In genomic region chr12:47214001-47214619, GRCh38 we compare ENCODE assay signal across 19 cellular contexts.
DNase-seq lines count a peak whose midpoint lies in the region; ATAC-seq, FAIRE-seq and TF ChIP-seq lines count a peak whose summit lies in the region.
"Had no signal": no experiment of that assay in that cellular context is flagged by ENCODE, and none has a peak within 500 bp of the region (broad histone marks: within the 10 kb centered on the region; RNA-seq: fewer than 3 reads in every experiment).

No MANE protein-coding gene starts in this region.

- H3K27ac ChIP-seq in SU-DHL-6 (ENCODE audit: low read depth, low read length) (peak overlapping the region; percentile 100), K562 (ENCODE audit: extremely low read depth, low read depth, low read length) (peak overlapping the region; percentile 49; the same call in 1 of the 3 replicates)
- H3K27ac ChIP-seq: dorsolateral prefrontal cortex, parathyroid adenoma, uterus had no signal

- no peak for ATAC-seq in activated T-cell treated with anti-CD3 and anti-CD28 coated beads, Interleukin-2, amount 50 U/mL, for 72 hours (replicated peaks in 1 of 2)
- no peak for ATAC-seq in K562
- no peak for ATAC-seq in stimulated activated naive B cell treated with anti-CD40 and anti-IgM and Interleukin-4, amounts not matched to agents 10 μg/mL and 1 μg/mL and 100 μg/mL, for 72 hours (replicated peaks)
- ATAC-seq: HCT116, heart left ventricle, mucosa of descending colon had no signal

- peaks cover 69% of the 10 kb centered on the region for H3K4me1 Mint-ChIP-seq in activated T-cell treated with anti-CD3 and anti-CD28 coated beads, Interleukin-2, amount 50 U/mL, for 72 hours (ENCODE audit: low read depth)
- H3K4me1 Mint-ChIP-seq in stimulated activated naive B cell treated with anti-CD40 and anti-IgM and Interleukin-4, amounts not matched to agents 10 μg/mL and 1 μg/mL and 100 μg/mL, for 72 hours: peaks cover 31 to 61% of the 10 kb centered on the region in 2 donors

- no peak for TF ChIP-seq POLR2A in K562 (conservative IDR thresholded peaks at IDR 0.05)

- no peaks in the 10 kb centered on the region for H3K9me3 ChIP-seq in SU-DHL-6 (ENCODE audit: insufficient read depth, low read length)
- no peaks in the 10 kb centered on the region for H3K9me3 ChIP-seq in K562 (replicated peaks; ENCODE audit: control insufficient read depth, insufficient read depth, low read depth, low read length)
- H3K9me3 ChIP-seq: heart left ventricle, mucosa of descending colon, uterus had no signal

- peaks cover 65% of the 10 kb centered on the region for H3F3A ChIP-seq in SU-DHL-6 (ENCODE audit: insufficient read depth)

- H3K9me2 ChIP-seq in SU-DHL-6 (replicated peaks; ENCODE audit: insufficient read depth, low read length): no peaks in the 10 kb centered on the region

- H3K79me2 ChIP-seq in SU-DHL-6 (ENCODE audit: insufficient read depth, low read length): peaks cover 94% of the 10 kb centered on the region
- no peaks in the 10 kb centered on the region for H3K79me2 ChIP-seq in K562 (ENCODE audit: control insufficient read depth, insufficient read depth, low read length)
- H3K79me2 ChIP-seq: parathyroid adenoma had no signal

- H3K9me1 ChIP-seq in K562 (ENCODE audit: control insufficient read depth, insufficient read depth, low read length): no peaks in the 10 kb centered on the region

- in situ Hi-C loops in K562 (cut with MboI): no loop called here

- H3K9me3 Mint-ChIP-seq in activated T-cell treated with anti-CD3 and anti-CD28 coated beads, Interleukin-2, amount 50 U/mL, for 72 hours: no peaks in the 10 kb centered on the region
- H3K9me3 Mint-ChIP-seq in stimulated activated naive B cell treated with anti-CD40 and anti-IgM and Interleukin-4, amounts not matched to agents 10 μg/mL and 1 μg/mL and 100 μg/mL, for 72 hours: peaks cover 0 to 1% of the 10 kb centered on the region in 2 donors

- POLR2A ChIA-PET in K562 (lab: Yijun Ruan, JAX): interaction anchor here (0.7 to 2.0 kb wide), 2 partner anchors 12 to 58 kb away, joined by 4 to 6 read pairs; no protein-coding TSS in a partner anchor

- H3K4me2 ChIP-seq in SU-DHL-6 (ENCODE audit: low read depth, low read length, poor library complexity, severe bottlenecking): peak overlapping the region; percentile 99
- H3K4me2 ChIP-seq in K562 (ENCODE audit: insufficient read depth, low read length): no peak overlapping the region

- WGBS in K562 (ENCODE audit: insufficient coverage, low coverage, missing lambda C conversion rate): 33% methylated on average over 3 of the region's 3 CpGs

- H3K4me3 ChIP-seq in SU-DHL-6 (ENCODE audit: insufficient read depth, low read length, poor library complexity, severe bottlenecking) (peak overlapping the region; percentile 85), K562 (no peak overlapping the region), foreskin fibroblast (ENCODE audit: low read depth in 1 of 2, low read length in 2 of 2) (no peak overlapping the region)
- H3K4me3 ChIP-seq: mucosa of descending colon, uterus had no signal

- no peak for DNase-seq in activated T-cell treated with anti-CD3 and anti-CD28 coated beads, Interleukin-2, amount 50 U/mL, for 72 hours
- DNase-seq in activated T-cell treated with anti-CD3 and anti-CD28 coated beads, Interleukin-2, amount 50 U/mL, for 48 hours: no peak
- DNase-seq in K562 (ENCODE audit: extremely low read depth in 1 of 4, low spot score in 3 of 4) (no peak), foreskin fibroblast (no peak), NCI-H2196 treated with DMSO at 0.1 percent for 48 hours (lab: John Stamatoyannopoulos, UW; ENCODE audit: unreplicated experiment) (no peak), HK-2 (ENCODE audit: unreplicated experiment) (no peak)
- DNase-seq in stimulated activated naive B cell treated with anti-CD40 and anti-IgM and Interleukin-4, amounts not matched to agents 10 μg/mL and 1 μg/mL and 100 μg/mL, for 72 hours: no peak
- DNase-seq: activated gamma-delta T cell treated with Interleukin-2 at 50 U/mL for 16 hours, dorsolateral prefrontal cortex, heart left ventricle, mucosa of descending colon, NCI-H1105 treated with DMSO at 0.1 percent for 48 hours, NCI-H2227 treated with DMSO at 0.1 percent for 48 hours, small intestine, uterus had no signal

- peak overlapping the region; percentile 85 to 94 for H3K4me3 Mint-ChIP-seq in activated T-cell treated with anti-CD3 and anti-CD28 coated beads, Interleukin-2, amount 50 U/mL, for 72 hours
- peak overlapping the region; percentile 78 to 82 for H3K4me3 Mint-ChIP-seq in stimulated activated naive B cell treated with anti-CD40 and anti-IgM and Interleukin-4, amounts not matched to agents 10 μg/mL and 1 μg/mL and 100 μg/mL, for 72 hours

- H3K27me3 ChIP-seq in SU-DHL-6 (ENCODE audit: low read length): no peaks in the 10 kb centered on the region
- H3K27me3 ChIP-seq in K562 (ENCODE audit: control insufficient read depth in 2 of 2, insufficient read depth in 2 of 2, low read length in 2 of 2): no peaks in the 10 kb centered on the region
- H3K27me3 ChIP-seq: dorsolateral prefrontal cortex, heart left ventricle, uterus had no signal

- peaks cover 3 to 26% of the 10 kb centered on the region in 2 experiments; a peak in 4 of 5 replicates for H3K4me1 ChIP-seq in K562 (replicated peaks in 1 of 2; ENCODE audit: control insufficient read depth in 2 of 2, insufficient read depth in 2 of 2, low read length in 2 of 2)
- H3K4me1 ChIP-seq: parathyroid adenoma, uterus had no signal

- TF ChIP-seq EP300 in K562 (IDR thresholded peaks at IDR 0.05; ENCODE audit: low read length): no peak

- peak overlapping the region; percentile 98 for H3K27ac Mint-ChIP-seq in activated T-cell treated with anti-CD3 and anti-CD28 coated beads, Interleukin-2, amount 50 U/mL, for 72 hours
- peak overlapping the region; percentile 87 for H3K27ac Mint-ChIP-seq in stimulated activated naive B cell treated with anti-CD40 and anti-IgM and Interleukin-4, amounts not matched to agents 10 μg/mL and 1 μg/mL and 100 μg/mL, for 72 hours

- CTCF ChIA-PET in K562 (lab: Yijun Ruan, JAX; ENCODE audit: low intra/inter-chr PET ratio): no interaction called here

- no peaks in the 10 kb centered on the region for H3K27me3 Mint-ChIP-seq in activated T-cell treated with anti-CD3 and anti-CD28 coated beads, Interleukin-2, amount 50 U/mL, for 72 hours (ENCODE audit: low read depth)
- H3K27me3 Mint-ChIP-seq in stimulated activated naive B cell treated with anti-CD40 and anti-IgM and Interleukin-4, amounts not matched to agents 10 μg/mL and 1 μg/mL and 100 μg/mL, for 72 hours: no peaks in the 10 kb centered on the region

- H2AFZ ChIP-seq in SU-DHL-6 (ENCODE audit: low read depth, low read length, severe bottlenecking) (no peak overlapping the region), K562 (ENCODE audit: low read depth, low read length) (peak overlapping the region; percentile 66)
- H2AFZ ChIP-seq: parathyroid adenoma had no signal

- no TSS peak for BruUV-seq in K562 (replicated peaks; lab: Mats Ljungman, UMichigan)

- TF ChIP-seq CTCF in SU-DHL-6 (IDR thresholded peaks at IDR 0.05; ENCODE audit: insufficient read depth, low read length, poor library complexity, severe bottlenecking) (no peak), K562 (IDR thresholded peaks at IDR 0.05 in 2 of 3, conservative IDR thresholded peaks at IDR 0.05 in 1 of 3; ENCODE audit: insufficient read depth in 2 of 3, low read depth in 1 of 3, low read length in 3 of 3) (no peak), foreskin fibroblast (IDR thresholded peaks at IDR 0.05; ENCODE audit: low read depth, low read length) (no peak)

- no peaks in the 10 kb centered on the region for H4K20me1 ChIP-seq in SU-DHL-6 (ENCODE audit: low read depth, low read length)
- no peaks in the 10 kb centered on the region for H4K20me1 ChIP-seq in K562 (replicated peaks; ENCODE audit: control insufficient read depth, insufficient read depth, low read length)

- H3K36me3 ChIP-seq in SU-DHL-6 (ENCODE audit: low read length) (peaks cover 11% of the 10 kb centered on the region), K562 (ENCODE audit: control insufficient read depth, insufficient read depth, low read length) (no peaks in the 10 kb centered on the region)
- H3K36me3 ChIP-seq: uterus had no signal

- TF ChIP-seq RAD21 in K562 (CRISPR knock-in tag; conservative IDR thresholded peaks at IDR 0.05 in 1 of 2, IDR thresholded peaks at IDR 0.05 in 1 of 2): no peak

- H3K9ac ChIP-seq in SU-DHL-6 (ENCODE audit: low read length): peak overlapping the region; percentile 84
- H3K9ac ChIP-seq in K562 (ENCODE audit: insufficient read depth in 1 of 2, low read depth in 2 of 2, low read length in 2 of 2): 0 out of 4 replicates have a peak overlapping the region, but pooled peaks of 1 of the 2 experiments have one; percentile 10
- H3K9ac ChIP-seq: parathyroid adenoma had no signal

- H3K36me3 Mint-ChIP-seq in activated T-cell treated with anti-CD3 and anti-CD28 coated beads, Interleukin-2, amount 50 U/mL, for 72 hours (ENCODE audit: insufficient read depth in 2 of 2): peaks cover 26 to 43% of the 10 kb centered on the region in 2 donors
- H3K36me3 Mint-ChIP-seq in stimulated activated naive B cell treated with anti-CD40 and anti-IgM and Interleukin-4, amounts not matched to agents 10 μg/mL and 1 μg/mL and 100 μg/mL, for 72 hours: peaks cover 29 to 58% of the 10 kb centered on the region in 2 donors

- no peak for FAIRE-seq in K562 (lab: Jason Lieb, UNC)
- FAIRE-seq: keratinocyte, small intestine had no signal

- intact Hi-C loops in K562 (cut with micrococcal nuclease): loop anchor here (2.0 to 10.0 kb wide), 2 partner anchors 135 to 161 kb away; partner anchors contain the start of genes AMIGO2 and PCED1B

TF ChIP-seq in K562, 482 proteins besides CTCF, POLR2A, EP300 and RAD21 (continues in another document):
- TF ChIP-seq, protein P1, sequence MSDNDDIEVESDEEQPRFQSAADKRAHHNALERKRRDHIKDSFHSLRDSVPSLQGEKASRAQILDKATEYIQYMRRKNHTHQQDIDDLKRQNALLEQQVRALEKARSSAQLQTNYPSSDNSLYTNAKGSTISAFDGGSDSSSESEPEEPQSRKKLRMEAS (CRISPR knock-in tag; IDR thresholded peaks at IDR 0.05): no peak
- TF ChIP-seq CHD4 (IDR thresholded peaks at IDR 0.05; ENCODE audit: insufficient read depth, insufficient replicate concordance, low read depth, low read length, poor library complexity, severe bottlenecking) (no peak), TSC22D4 (tag; IDR thresholded peaks at IDR 0.05) (no peak), CC2D1A (IDR thresholded peaks at IDR 0.05) (no peak), NFRKB (IDR thresholded peaks at IDR 0.05; ENCODE audit: low read depth) (peak; percentile 15; the same call in 1 of the 2 replicates)
